Comparison of ENCODE assay signal across 10 cellular contexts in genomic region chr7:30984359-30985107, GRCh38. TPM values are rescaled to one million over a fixed set of nuclear protein-coding genes. Genes with fewer than 3 reads are reported as not detected.
DNase-seq lines count a peak whose midpoint lies in the region; ATAC-seq, FAIRE-seq and TF ChIP-seq lines count a peak whose summit lies in the region.
"Had no signal": no experiment of that assay in that cellular context is flagged by ENCODE, and none has a peak within 500 bp of the region (broad histone marks: within the 10 kb centered on the region; RNA-seq: fewer than 3 reads in every experiment).

No MANE protein-coding gene starts in this region.

- H3K9me3 ChIP-seq in adrenal gland (replicated peaks in 1 of 3) (no peaks in the 10 kb centered on the region), iPS-20b (ENCODE audit: insufficient read depth, low read depth, low read length) (no peaks in the 10 kb centered on the region)
- H3K9me3 ChIP-seq: transverse colon had no signal

- TF ChIP-seq POLR2A in adrenal gland (IDR thresholded peaks at IDR 0.05): no peak

- H3K36me3 ChIP-seq in adrenal gland (replicated peaks in 1 of 2) (no peaks in the 10 kb centered on the region), iPS-20b (ENCODE audit: insufficient read depth, low read depth, low read length) (no peaks in the 10 kb centered on the region)
- H3K36me3 ChIP-seq: transverse colon had no signal

- no peaks in the 10 kb centered on the region for H3K36me3 Mint-ChIP-seq in naive thymus-derived CD8-positive, alpha-beta T cell

- H3K4me3 Mint-ChIP-seq in naive thymus-derived CD8-positive, alpha-beta T cell: no peak overlapping the region
- H3K4me3 Mint-ChIP-seq: activated B cell treated with CpG ODN at 0.5 μM for 24 hours had no signal

- TF ChIP-seq CTCF in adrenal gland (IDR thresholded peaks at IDR 0.05): no peak

- FAIRE-seq in GM19239 (lab: Jason Lieb, UNC): no peak

- H3K27ac Mint-ChIP-seq in naive thymus-derived CD8-positive, alpha-beta T cell: peak overlapping the region in 2 of 10 donors; percentile 37 to 41
- H3K27ac Mint-ChIP-seq: activated B cell treated with CpG ODN at 0.5 μM for 24 hours had no signal

- peaks cover 12 to 14% of the 10 kb centered on the region in 2 donors for H3K4me1 ChIP-seq in adrenal gland (replicated peaks in 1 of 2)
- peaks cover 30% of the 10 kb centered on the region; the same call in 1 of the 2 replicates for H3K4me1 ChIP-seq in iPS-20b (ENCODE audit: insufficient read depth, low read length)

- peak overlapping the region; percentile 71; the same call in 1 of the 2 replicates for H3K9ac ChIP-seq in iPS-20b (ENCODE audit: low read depth, low read length)

- ATAC-seq in HG02678 (IDR thresholded peaks at IDR 0.05; ENCODE audit: unreplicated experiment): no peak
- no peak for ATAC-seq in naive thymus-derived CD8-positive, alpha-beta T cell

- H3K4me1 Mint-ChIP-seq in naive thymus-derived CD8-positive, alpha-beta T cell: peaks cover 4 to 18% (median 8%) of the 10 kb centered on the region in 4 donors

- POLR2A ChIA-PET in naive thymus-derived CD8-positive, alpha-beta T cell (lab: Charles Lee): no interaction called here

- peaks cover 27 to 67% (median 49%) of the 10 kb centered on the region in 5 donors for H3K27me3 Mint-ChIP-seq in naive thymus-derived CD8-positive, alpha-beta T cell

- no peaks in the 10 kb centered on the region for H3K27me3 ChIP-seq in adrenal gland
- peaks cover 17% of the 10 kb centered on the region for H3K27me3 ChIP-seq in iPS-20b (ENCODE audit: insufficient read depth, low read length)
- H3K27me3 ChIP-seq: transverse colon had no signal

- no peaks in the 10 kb centered on the region for H3K9me3 Mint-ChIP-seq in naive thymus-derived CD8-positive, alpha-beta T cell
- H3K9me3 Mint-ChIP-seq: activated B cell treated with CpG ODN at 0.5 μM for 24 hours had no signal

- peak; percentile 67 for DNase-seq in AG08396 (ENCODE audit: low spot score)
- DNase-seq in HCEC 1CT: peak; percentile 18
- peak; percentile 55 to 83 (median 73) for DNase-seq in adrenal gland
- DNase-seq in GM19239 (ENCODE audit: insufficient read length, low spot score): no peak
- DNase-seq in naive thymus-derived CD8-positive, alpha-beta T cell: no peak
- DNase-seq in activated T-cell treated with anti-CD3 and anti-CD28 coated beads for 4 hours: no peak

- intact Hi-C loops in adrenal gland (cut with DNase I): loop anchor here in 1 of 2 donors (5.0 kb wide), 1 partner anchor 138 kb away; no protein-coding TSS in a partner anchor

- H3K4me3 ChIP-seq in adrenal gland (no peak overlapping the region), iPS-20b (ENCODE audit: low read length) (peak overlapping the region; percentile 70)
- H3K4me3 ChIP-seq: transverse colon had no signal

- 65 to 79% (median 71%) methylated on average over 13 of the region's 13 CpGs for WGBS in adrenal gland, 4 donors

- H3K27ac ChIP-seq in adrenal gland (no peak overlapping the region), iPS-20b (ENCODE audit: low read length) (peak overlapping the region; percentile 85)
- H3K27ac ChIP-seq: transverse colon had no signal

RNA-seq across cellular contexts. Expression of gene GHRHR, which starts 20.8 kb away (rescaled TPM):
- 1 to 10 TPM in 1 of 8 donors, under 1 TPM in 1, not detected in 6; 0.60 to 2.9 TPM for total RNA-seq in adrenal gland
- 10 to 100 TPM in 1 of 3 donors, under 1 TPM in 2; 0.44 to 11.5 (median 0.68) TPM for polyA plus RNA-seq in adrenal gland
- total RNA-seq in naive thymus-derived CD8-positive, alpha-beta T cell: not detected
- not detected for polyA plus RNA-seq in naive thymus-derived CD8-positive, alpha-beta T cell
- total RNA-seq: activated B cell treated with CpG ODN at 0.5 μM for 24 hours, transverse colon had no signal

Comparison
In these comparisons a context has a peak if more than half of its experiments do, and no peak if none do; other contexts are left out.
1. DNase-seq: peak in AG08396 (single experiment), HCEC 1CT (single experiment) and adrenal gland (7 of 7); none in GM19239 (single experiment), naive thymus-derived CD8-positive, alpha-beta T cell (0 of 10) and activated T-cell treated with anti-CD3 and anti-CD28 coated beads for 4 hours (single experiment).